Comparison of ENCODE assay signal across 2 cellular contexts in the genomic region with DNA sequence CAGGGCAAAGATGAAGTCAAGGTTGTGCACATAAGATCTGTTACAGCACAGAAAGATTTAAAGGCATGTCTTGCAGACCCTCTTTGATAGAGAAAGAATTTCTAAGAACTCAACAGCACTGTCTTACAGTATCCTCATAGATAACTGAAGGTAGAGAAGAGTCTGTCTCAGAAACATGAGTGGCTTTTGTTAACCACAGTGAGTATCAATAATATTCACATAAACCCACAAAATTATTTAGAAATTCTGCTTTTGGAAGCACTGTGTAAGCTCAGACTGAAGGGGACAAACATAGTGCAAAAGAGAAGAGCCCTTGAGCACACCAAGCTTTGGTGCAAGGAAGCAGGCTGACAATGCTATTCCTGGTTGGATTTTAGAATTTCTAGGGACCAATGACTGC.
TF ChIP-seq lines count a peak whose summit lies in the region.

No MANE protein-coding gene starts in this region.

TF ChIP-seq in GM12891, 5 proteins besides CTCF, POLR2A, EP300 and RAD21 (continued from another document):
- TF ChIP-seq TAF1 (IDR thresholded peaks at IDR 0.05; ENCODE audit: low read depth, low read length) (no peak), POU2F2 (IDR thresholded peaks at IDR 0.05; ENCODE audit: low read depth, low read length) (no peak)

TF ChIP-seq in GM12878, 131 proteins besides CTCF, POLR2A, EP300 and RAD21:
- TF ChIP-seq RUNX3 (IDR thresholded peaks at IDR 0.05; ENCODE audit: low read length), result peak; percentile 10; the same call in 1 of the 2 replicates
- TF ChIP-seq, protein P1, sequence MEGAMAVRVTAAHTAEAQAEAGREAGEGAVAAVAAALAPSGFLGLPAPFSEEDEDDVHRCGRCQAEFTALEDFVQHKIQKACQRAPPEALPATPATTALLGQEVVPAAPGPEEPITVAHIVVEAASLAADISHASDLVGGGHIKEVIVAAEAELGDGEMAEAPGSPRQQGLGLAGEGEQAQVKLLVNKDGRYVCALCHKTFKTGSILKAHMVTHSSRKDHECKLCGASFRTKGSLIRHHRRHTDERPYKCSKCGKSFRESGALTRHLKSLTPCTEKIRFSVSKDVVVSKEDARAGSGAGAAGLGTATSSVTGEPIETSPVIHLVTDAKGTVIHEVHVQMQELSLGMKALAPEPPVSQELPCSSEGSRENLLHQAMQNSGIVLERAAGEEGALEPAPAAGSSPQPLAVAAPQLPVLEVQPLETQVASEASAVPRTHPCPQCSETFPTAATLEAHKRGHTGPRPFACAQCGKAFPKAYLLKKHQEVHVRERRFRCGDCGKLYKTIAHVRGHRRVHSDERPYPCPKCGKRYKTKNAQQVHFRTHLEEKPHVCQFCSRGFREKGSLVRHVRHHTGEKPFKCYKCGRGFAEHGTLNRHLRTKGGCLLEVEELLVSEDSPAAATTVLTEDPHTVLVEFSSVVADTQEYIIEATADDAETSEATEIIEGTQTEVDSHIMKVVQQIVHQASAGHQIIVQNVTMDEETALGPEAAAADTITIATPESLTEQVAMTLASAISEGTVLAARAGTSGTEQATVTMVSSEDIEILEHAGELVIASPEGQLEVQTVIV (IDR thresholded peaks at IDR 0.05; ENCODE audit: borderline replicate concordance, partially characterized antibody), result no peak
- TF ChIP-seq SMAD5 (IDR thresholded peaks at IDR 0.05; ENCODE audit: low read depth), result 0 out of 2 replicates have a peak, but pooled peaks have one; percentile 3
